Comparison of ENCODE assay signal across 1 cellular context in the genomic region with DNA sequence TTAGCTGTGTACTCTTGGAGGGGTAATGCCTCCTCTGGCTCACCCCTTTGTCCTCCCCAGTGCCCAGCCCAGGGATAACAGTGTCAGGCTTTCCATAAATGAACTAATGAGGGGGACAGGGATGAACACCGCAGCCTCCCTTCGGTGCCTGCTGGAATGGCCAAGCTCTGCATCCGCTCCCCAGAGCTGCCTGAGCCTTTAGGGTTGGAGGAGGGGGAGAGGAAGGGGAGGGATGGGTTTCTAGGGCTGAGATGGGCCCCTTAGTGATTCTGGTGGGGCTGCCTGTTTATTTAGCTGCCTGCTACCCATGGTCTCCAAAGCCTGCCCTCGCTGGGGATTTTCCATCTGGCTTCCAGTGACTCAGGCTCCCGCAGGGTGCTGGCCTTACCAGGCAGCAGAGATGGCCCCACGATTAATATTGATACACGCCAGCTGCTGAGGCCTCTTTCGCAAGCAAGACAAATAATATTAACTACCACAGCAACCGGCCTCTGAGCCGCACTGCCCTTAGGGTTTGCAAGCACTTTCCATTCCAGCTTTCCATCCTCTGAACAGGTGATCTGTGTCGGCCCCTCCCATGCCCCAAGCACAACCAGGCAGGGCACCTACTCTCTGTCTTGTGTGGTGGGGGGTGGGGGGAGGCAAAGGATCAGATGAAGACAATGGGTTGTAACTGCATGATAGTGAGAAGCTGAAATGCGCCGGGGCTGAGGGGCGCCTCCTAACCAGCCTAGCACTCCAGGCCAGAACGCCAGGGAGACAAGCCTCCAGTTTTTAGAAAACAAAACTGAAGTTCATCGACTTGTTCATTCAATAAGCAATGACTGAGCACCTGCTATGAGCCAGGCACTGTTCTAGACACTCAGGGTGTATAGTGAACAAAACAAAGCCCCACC.
TF ChIP-seq lines count a peak whose summit lies in the region.

No MANE protein-coding gene starts in this region.

TF ChIP-seq in SK-N-SH, 30 proteins besides CTCF, POLR2A, EP300 and RAD21 (continued from another document):
- TF ChIP-seq, protein P1, sequence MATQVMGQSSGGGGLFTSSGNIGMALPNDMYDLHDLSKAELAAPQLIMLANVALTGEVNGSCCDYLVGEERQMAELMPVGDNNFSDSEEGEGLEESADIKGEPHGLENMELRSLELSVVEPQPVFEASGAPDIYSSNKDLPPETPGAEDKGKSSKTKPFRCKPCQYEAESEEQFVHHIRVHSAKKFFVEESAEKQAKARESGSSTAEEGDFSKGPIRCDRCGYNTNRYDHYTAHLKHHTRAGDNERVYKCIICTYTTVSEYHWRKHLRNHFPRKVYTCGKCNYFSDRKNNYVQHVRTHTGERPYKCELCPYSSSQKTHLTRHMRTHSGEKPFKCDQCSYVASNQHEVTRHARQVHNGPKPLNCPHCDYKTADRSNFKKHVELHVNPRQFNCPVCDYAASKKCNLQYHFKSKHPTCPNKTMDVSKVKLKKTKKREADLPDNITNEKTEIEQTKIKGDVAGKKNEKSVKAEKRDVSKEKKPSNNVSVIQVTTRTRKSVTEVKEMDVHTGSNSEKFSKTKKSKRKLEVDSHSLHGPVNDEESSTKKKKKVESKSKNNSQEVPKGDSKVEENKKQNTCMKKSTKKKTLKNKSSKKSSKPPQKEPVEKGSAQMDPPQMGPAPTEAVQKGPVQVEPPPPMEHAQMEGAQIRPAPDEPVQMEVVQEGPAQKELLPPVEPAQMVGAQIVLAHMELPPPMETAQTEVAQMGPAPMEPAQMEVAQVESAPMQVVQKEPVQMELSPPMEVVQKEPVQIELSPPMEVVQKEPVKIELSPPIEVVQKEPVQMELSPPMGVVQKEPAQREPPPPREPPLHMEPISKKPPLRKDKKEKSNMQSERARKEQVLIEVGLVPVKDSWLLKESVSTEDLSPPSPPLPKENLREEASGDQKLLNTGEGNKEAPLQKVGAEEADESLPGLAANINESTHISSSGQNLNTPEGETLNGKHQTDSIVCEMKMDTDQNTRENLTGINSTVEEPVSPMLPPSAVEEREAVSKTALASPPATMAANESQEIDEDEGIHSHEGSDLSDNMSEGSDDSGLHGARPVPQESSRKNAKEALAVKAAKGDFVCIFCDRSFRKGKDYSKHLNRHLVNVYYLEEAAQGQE (IDR thresholded peaks at IDR 0.05; ENCODE audit: low read depth, low read length), result no peak
- TF ChIP-seq JUND (IDR thresholded peaks at IDR 0.05) (no peak), SIN3A (IDR thresholded peaks at IDR 0.05; ENCODE audit: borderline replicate concordance, low read depth, low read length) (no peak), FOXM1 (IDR thresholded peaks at IDR 0.05; ENCODE audit: low read depth) (no peak), EZH2phosphoT487 (IDR thresholded peaks at IDR 0.05; ENCODE audit: borderline replicate concordance, low read depth) (no peak), RXRA (IDR thresholded peaks at IDR 0.05; ENCODE audit: borderline replicate concordance, low read depth) (no peak), NFIC (IDR thresholded peaks at IDR 0.05; ENCODE audit: borderline replicate concordance) (no peak), ELF1 (IDR thresholded peaks at IDR 0.05) (no peak), GATA2 (CRISPR knock-in tag; IDR thresholded peaks at IDR 0.05) (peak; percentile 95), CHD2 (IDR thresholded peaks at IDR 0.05; ENCODE audit: low read length, partially characterized antibody) (peak; percentile 86), POLR2AphosphoS5 (IDR thresholded peaks at IDR 0.05; ENCODE audit: low read depth, low read length) (peak; percentile 37; the same call in 1 of the 2 replicates), RFX5 (IDR thresholded peaks at IDR 0.05; ENCODE audit: low read length) (no peak), YY1 (IDR thresholded peaks at IDR 0.05; ENCODE audit: low read depth) (no peak)
- TF ChIP-seq, protein P2, sequence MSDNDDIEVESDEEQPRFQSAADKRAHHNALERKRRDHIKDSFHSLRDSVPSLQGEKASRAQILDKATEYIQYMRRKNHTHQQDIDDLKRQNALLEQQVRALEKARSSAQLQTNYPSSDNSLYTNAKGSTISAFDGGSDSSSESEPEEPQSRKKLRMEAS (IDR thresholded peaks at IDR 0.05; ENCODE audit: low read depth), result no peak
- TF ChIP-seq, protein P3, sequence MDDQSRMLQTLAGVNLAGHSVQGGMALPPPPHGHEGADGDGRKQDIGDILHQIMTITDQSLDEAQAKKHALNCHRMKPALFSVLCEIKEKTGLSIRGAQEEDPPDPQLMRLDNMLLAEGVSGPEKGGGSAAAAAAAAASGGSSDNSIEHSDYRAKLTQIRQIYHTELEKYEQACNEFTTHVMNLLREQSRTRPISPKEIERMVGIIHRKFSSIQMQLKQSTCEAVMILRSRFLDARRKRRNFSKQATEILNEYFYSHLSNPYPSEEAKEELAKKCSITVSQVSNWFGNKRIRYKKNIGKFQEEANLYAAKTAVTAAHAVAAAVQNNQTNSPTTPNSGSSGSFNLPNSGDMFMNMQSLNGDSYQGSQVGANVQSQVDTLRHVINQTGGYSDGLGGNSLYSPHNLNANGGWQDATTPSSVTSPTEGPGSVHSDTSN (IDR thresholded peaks at IDR 0.05), result peak; percentile 82
- TF ChIP-seq, protein P4, sequence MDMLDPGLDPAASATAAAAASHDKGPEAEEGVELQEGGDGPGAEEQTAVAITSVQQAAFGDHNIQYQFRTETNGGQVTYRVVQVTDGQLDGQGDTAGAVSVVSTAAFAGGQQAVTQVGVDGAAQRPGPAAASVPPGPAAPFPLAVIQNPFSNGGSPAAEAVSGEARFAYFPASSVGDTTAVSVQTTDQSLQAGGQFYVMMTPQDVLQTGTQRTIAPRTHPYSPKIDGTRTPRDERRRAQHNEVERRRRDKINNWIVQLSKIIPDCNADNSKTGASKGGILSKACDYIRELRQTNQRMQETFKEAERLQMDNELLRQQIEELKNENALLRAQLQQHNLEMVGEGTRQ (IDR thresholded peaks at IDR 0.05; ENCODE audit: borderline replicate concordance, low read depth, low read length), result no peak
- TF ChIP-seq, protein P5, sequence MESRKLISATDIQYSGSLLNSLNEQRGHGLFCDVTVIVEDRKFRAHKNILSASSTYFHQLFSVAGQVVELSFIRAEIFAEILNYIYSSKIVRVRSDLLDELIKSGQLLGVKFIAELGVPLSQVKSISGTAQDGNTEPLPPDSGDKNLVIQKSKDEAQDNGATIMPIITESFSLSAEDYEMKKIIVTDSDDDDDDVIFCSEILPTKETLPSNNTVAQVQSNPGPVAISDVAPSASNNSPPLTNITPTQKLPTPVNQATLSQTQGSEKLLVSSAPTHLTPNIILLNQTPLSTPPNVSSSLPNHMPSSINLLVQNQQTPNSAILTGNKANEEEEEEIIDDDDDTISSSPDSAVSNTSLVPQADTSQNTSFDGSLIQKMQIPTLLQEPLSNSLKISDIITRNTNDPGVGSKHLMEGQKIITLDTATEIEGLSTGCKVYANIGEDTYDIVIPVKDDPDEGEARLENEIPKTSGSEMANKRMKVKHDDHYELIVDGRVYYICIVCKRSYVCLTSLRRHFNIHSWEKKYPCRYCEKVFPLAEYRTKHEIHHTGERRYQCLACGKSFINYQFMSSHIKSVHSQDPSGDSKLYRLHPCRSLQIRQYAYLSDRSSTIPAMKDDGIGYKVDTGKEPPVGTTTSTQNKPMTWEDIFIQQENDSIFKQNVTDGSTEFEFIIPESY (IDR thresholded peaks at IDR 0.05; ENCODE audit: borderline replicate concordance, low read depth), result no peak
- TF ChIP-seq, protein P6, sequence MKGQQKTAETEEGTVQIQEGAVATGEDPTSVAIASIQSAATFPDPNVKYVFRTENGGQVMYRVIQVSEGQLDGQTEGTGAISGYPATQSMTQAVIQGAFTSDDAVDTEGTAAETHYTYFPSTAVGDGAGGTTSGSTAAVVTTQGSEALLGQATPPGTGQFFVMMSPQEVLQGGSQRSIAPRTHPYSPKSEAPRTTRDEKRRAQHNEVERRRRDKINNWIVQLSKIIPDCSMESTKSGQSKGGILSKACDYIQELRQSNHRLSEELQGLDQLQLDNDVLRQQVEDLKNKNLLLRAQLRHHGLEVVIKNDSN (IDR thresholded peaks at IDR 0.05; ENCODE audit: borderline replicate concordance, low read depth), result no peak
- TF ChIP-seq, protein P7, sequence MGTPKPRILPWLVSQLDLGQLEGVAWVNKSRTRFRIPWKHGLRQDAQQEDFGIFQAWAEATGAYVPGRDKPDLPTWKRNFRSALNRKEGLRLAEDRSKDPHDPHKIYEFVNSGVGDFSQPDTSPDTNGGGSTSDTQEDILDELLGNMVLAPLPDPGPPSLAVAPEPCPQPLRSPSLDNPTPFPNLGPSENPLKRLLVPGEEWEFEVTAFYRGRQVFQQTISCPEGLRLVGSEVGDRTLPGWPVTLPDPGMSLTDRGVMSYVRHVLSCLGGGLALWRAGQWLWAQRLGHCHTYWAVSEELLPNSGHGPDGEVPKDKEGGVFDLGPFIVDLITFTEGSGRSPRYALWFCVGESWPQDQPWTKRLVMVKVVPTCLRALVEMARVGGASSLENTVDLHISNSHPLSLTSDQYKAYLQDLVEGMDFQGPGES (IDR thresholded peaks at IDR 0.05; ENCODE audit: low read depth, low read length), result no peak
